ENCODE assay signal across 22 cellular contexts in genomic region chr2:46281939-46282338, GRCh38. TPM values are rescaled to one million over a fixed set of nuclear protein-coding genes. Genes with fewer than 3 reads are reported as not detected.
DNase-seq lines count a peak whose midpoint lies in the region; ATAC-seq and TF ChIP-seq lines count a peak whose summit lies in the region.
"Had no signal": no experiment of that assay in that cellular context is flagged by ENCODE, and none has a peak within 500 bp of the region (broad histone marks: within the 10 kb centered on the region; RNA-seq: fewer than 3 reads in every experiment).

No MANE protein-coding gene starts in this region.

- H3K4me3 ChIP-seq in right atrium auricular region = no peak overlapping the region
- no peak overlapping the region for H3K4me3 ChIP-seq in heart right ventricle
- no peak overlapping the region for H3K4me3 ChIP-seq in mesenchymal stem cell (ENCODE audit: insufficient read depth in 1 of 2, low read depth in 1 of 2, low read length in 2 of 2)
- H3K4me3 ChIP-seq: A549, BLaER1, GM12878 had no signal

- H2AFZ ChIP-seq in mesenchymal stem cell (ENCODE audit: low read depth, low read length) = no peak overlapping the region

- H3K4me1 ChIP-seq in right atrium auricular region (peaks cover 0 to 4% of the 10 kb centered on the region in 2 donors), heart right ventricle (peaks cover 0 to 20% (median 6%) of the 10 kb centered on the region in 9 donors), mesenchymal stem cell (ENCODE audit: control insufficient read depth, insufficient read depth, low read depth, low read length) (peaks cover 9% of the 10 kb centered on the region)
- H3K4me1 ChIP-seq: BE2C had no signal

- no peak overlapping the region for H2BK12ac ChIP-seq in mesenchymal stem cell (ENCODE audit: low read length in 2 of 2)

- intact Hi-C loops in heart right ventricle (cut with DNase I) = no loop called here

- H3K36me3 ChIP-seq in right atrium auricular region (no peaks in the 10 kb centered on the region), heart right ventricle (no peaks in the 10 kb centered on the region), mesenchymal stem cell (ENCODE audit: control insufficient read depth in 1 of 2, insufficient read depth in 2 of 2, low read depth in 1 of 2, low read length in 2 of 2) (no peaks in the 10 kb centered on the region)
- H3K36me3 ChIP-seq: BE2C, BLaER1 had no signal

- H3K27me3 ChIP-seq in right atrium auricular region (no peaks in the 10 kb centered on the region), heart right ventricle (no peaks in the 10 kb centered on the region), mesenchymal stem cell (ENCODE audit: control insufficient read depth in 1 of 2, insufficient read depth in 1 of 2, low read length in 2 of 2) (peaks cover 12 to 14% of the 10 kb centered on the region in 2 experiments)
- H3K27me3 ChIP-seq: BE2C, BLaER1 had no signal

- H3K27ac ChIP-seq in right atrium auricular region (no peak overlapping the region), heart right ventricle (no peak overlapping the region), mesenchymal stem cell (ENCODE audit: low read length, poor library complexity, severe bottlenecking) (no peak overlapping the region)
- H3K27ac ChIP-seq: 22Rv1, A549, BLaER1 had no signal

- whole genome bisulfite sequencing in heart right ventricle, 2 donors = 100% methylated on average over 1 of the region's 1 CpG
- WGBS in mesenchymal stem cell = 93% methylated on average over 1 of the region's 1 CpG

- no peak overlapping the region for H3K4ac ChIP-seq in mesenchymal stem cell (ENCODE audit: low read depth in 1 of 2, low read length in 2 of 2)

- H4K8ac ChIP-seq in mesenchymal stem cell (ENCODE audit: low read length) = no peak overlapping the region

- H2BK120ac ChIP-seq in mesenchymal stem cell (ENCODE audit: low read depth, low read length) = no peak overlapping the region

- H2BK5ac ChIP-seq in mesenchymal stem cell (ENCODE audit: low read depth, low read length, poor library complexity, severe bottlenecking) = no peak overlapping the region

- H3K14ac ChIP-seq in mesenchymal stem cell (ENCODE audit: low read length in 2 of 2) = no peak overlapping the region

- no peak overlapping the region for H3K9ac ChIP-seq in mesenchymal stem cell (ENCODE audit: low read length)
- H3K9ac ChIP-seq: BLaER1 had no signal

- H2BK15ac ChIP-seq in mesenchymal stem cell (ENCODE audit: low read depth, poor library complexity, severe bottlenecking) = no peak overlapping the region

- H4K91ac ChIP-seq in mesenchymal stem cell (ENCODE audit: low read length) = no peak overlapping the region

- TF ChIP-seq CTCF in right atrium auricular region (IDR thresholded peaks at IDR 0.05) (no peak), heart right ventricle (IDR thresholded peaks at IDR 0.05) (no peak)

- peak overlapping the region; percentile 21 for H2AK5ac ChIP-seq in mesenchymal stem cell (ENCODE audit: low read length, severe bottlenecking)

- peak overlapping the region in 1 of 2 experiments; percentile 21 for H3K18ac ChIP-seq in mesenchymal stem cell (ENCODE audit: low read depth in 1 of 2, low read length in 2 of 2)

- DNase-seq in right atrium auricular region (ENCODE audit: low spot score) = peak; percentile 55
- no peak for DNase-seq in heart right ventricle
- DNase-seq in mesenchymal stem cell = no peak
- DNase-seq in ACHN = no peak
- DNase-seq: BE2C; C1 segment of cervical spinal cord; CD4-positive, alpha-beta memory T cell; CD4-positive, CD25-positive, alpha-beta regulatory T cell; CD8-positive, alpha-beta memory T cell; COR-L47; DMS 273 treated with DMSO at 0.1 percent for 48 hours; DMS153; DMS53; DMS79; DND-41; EL; GDM1 had no signal

- no peak overlapping the region for H3K23ac ChIP-seq in mesenchymal stem cell (ENCODE audit: low read length in 2 of 2)

- ATAC-seq in heart right ventricle (no peak), HG02938 (IDR thresholded peaks at IDR 0.05; ENCODE audit: unreplicated experiment) (no peak)
- ATAC-seq: A549, GM12878 had no signal

- no peak overlapping the region for H3K4me2 ChIP-seq in mesenchymal stem cell (ENCODE audit: low read length, poor library complexity, severe bottlenecking)
- H3K4me2 ChIP-seq: A549, BLaER1 had no signal

- H3K79me1 ChIP-seq in mesenchymal stem cell (replicated peaks; ENCODE audit: low read length, poor library complexity, severe bottlenecking) = no peaks in the 10 kb centered on the region

- in situ Hi-C loops in ACHN (cut with HindIII; ENCODE audit: low pct_ligation_motif_present, low pct_unique_long_range_greater_than_20kb, low sequenced_read_pairs) = no loop called here

- no peaks in the 10 kb centered on the region for H3K9me3 ChIP-seq in right atrium auricular region
- no peaks in the 10 kb centered on the region for H3K9me3 ChIP-seq in heart right ventricle
- no peaks in the 10 kb centered on the region for H3K9me3 ChIP-seq in mesenchymal stem cell (ENCODE audit: control insufficient read depth, low read length)
- H3K9me3 ChIP-seq: A549, BE2C, BLaER1 had no signal

RNA-seq across cellular contexts. Expression of gene EPAS1, which starts 15.3 kb away (rescaled TPM):
- total RNA-seq in right atrium auricular region = 100 to 1,000 TPM; 257 to 311 TPM
- total RNA-seq in heart right ventricle = 100 to 1,000 TPM; 176 to 415 (median 210) TPM
- polyA plus RNA-seq in heart right ventricle = 100 to 1,000 TPM; 112 to 119 TPM
- 237 TPM for polyA plus RNA-seq in mesenchymal stem cell (2013, experiment 1 of 2)
- 244 TPM for polyA plus RNA-seq in mesenchymal stem cell (2013, experiment 2 of 2)
